In the genomic region with DNA sequence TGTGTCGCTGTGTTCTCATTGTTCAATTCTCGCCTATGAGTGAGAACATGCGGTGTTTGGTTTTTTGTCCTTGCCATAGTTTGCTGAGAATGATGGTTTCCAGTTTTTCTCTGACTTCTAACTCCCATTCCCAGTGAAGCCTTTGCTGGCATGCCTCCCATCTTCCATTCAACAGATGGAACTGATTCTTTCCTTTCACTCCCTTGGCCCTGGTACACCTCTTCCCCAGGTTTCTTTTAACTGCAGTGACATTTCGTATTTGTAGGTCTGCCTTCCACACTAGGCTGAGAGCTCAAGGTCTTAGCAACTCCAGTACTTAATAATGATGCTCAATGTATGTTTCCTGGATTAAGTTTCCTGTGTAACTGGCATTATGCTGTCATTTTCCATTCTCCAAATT, we compare ENCODE assay signal across 1 cellular context.
TF ChIP-seq lines count a peak whose summit lies in the region.

No MANE protein-coding gene starts in this region.

TF ChIP-seq in GM23338, 12 proteins besides CTCF, POLR2A, EP300 and RAD21 (continued from another document):
- TF ChIP-seq, protein P1, sequence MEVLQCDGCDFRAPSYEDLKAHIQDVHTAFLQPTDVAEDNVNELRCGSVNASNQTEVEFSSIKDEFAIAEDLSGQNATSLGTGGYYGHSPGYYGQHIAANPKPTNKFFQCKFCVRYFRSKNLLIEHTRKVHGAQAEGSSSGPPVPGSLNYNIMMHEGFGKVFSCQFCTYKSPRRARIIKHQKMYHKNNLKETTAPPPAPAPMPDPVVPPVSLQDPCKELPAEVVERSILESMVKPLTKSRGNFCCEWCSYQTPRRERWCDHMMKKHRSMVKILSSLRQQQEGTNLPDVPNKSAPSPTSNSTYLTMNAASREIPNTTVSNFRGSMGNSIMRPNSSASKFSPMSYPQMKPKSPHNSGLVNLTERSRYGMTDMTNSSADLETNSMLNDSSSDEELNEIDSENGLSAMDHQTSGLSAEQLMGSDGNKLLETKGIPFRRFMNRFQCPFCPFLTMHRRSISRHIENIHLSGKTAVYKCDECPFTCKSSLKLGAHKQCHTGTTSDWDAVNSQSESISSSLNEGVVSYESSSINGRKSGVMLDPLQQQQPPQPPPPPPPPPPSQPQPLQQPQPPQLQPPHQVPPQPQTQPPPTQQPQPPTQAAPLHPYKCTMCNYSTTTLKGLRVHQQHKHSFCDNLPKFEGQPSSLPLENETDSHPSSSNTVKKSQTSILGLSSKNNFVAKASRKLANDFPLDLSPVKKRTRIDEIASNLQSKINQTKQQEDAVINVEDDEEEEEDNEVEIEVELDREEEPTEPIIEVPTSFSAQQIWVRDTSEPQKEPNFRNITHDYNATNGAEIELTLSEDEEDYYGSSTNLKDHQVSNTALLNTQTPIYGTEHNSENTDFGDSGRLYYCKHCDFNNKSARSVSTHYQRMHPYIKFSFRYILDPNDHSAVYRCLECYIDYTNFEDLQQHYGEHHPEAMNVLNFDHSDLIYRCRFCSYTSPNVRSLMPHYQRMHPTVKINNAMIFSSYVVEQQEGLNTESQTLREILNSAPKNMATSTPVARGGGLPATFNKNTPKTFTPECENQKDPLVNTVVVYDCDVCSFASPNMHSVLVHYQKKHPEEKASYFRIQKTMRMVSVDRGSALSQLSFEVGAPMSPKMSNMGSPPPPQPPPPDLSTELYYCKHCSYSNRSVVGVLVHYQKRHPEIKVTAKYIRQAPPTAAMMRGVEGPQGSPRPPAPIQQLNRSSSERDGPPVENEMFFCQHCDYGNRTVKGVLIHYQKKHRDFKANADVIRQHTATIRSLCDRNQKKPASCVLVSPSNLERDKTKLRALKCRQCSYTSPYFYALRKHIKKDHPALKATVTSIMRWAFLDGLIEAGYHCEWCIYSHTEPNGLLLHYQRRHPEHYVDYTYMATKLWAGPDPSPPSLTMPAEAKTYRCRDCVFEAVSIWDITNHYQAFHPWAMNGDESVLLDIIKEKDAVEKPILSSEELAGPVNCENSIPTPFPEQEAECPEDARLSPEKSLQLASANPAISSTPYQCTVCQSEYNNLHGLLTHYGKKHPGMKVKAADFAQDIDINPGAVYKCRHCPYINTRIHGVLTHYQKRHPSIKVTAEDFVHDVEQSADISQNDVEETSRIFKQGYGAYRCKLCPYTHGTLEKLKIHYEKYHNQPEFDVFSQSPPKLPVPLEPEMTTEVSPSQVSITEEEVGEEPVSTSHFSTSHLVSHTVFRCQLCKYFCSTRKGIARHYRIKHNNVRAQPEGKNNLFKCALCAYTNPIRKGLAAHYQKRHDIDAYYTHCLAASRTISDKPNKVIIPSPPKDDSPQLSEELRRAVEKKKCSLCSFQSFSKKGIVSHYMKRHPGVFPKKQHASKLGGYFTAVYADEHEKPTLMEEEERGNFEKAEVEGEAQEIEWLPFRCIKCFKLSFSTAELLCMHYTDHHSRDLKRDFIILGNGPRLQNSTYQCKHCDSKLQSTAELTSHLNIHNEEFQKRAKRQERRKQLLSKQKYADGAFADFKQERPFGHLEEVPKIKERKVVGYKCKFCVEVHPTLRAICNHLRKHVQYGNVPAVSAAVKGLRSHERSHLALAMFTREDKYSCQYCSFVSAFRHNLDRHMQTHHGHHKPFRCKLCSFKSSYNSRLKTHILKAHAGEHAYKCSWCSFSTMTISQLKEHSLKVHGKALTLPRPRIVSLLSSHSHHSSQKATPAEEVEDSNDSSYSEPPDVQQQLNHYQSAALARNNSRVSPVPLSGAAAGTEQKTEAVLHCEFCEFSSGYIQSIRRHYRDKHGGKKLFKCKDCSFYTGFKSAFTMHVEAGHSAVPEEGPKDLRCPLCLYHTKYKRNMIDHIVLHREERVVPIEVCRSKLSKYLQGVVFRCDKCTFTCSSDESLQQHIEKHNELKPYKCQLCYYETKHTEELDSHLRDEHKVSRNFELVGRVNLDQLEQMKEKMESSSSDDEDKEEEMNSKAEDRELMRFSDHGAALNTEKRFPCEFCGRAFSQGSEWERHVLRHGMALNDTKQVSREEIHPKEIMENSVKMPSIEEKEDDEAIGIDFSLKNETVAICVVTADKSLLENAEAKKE (CRISPR knock-in tag; IDR thresholded peaks at IDR 0.05), result no peak
- TF ChIP-seq JUNB (IDR thresholded peaks at IDR 0.05; ENCODE audit: unreplicated experiment) (no peak), ZNF114 (CRISPR knock-in tag; IDR thresholded peaks at IDR 0.05) (no peak), STAT1 (IDR thresholded peaks at IDR 0.05; ENCODE audit: unreplicated experiment) (no peak), EZH2phosphoT487 (IDR thresholded peaks at IDR 0.05; ENCODE audit: unreplicated experiment) (no peak)
- TF ChIP-seq, protein P2, sequence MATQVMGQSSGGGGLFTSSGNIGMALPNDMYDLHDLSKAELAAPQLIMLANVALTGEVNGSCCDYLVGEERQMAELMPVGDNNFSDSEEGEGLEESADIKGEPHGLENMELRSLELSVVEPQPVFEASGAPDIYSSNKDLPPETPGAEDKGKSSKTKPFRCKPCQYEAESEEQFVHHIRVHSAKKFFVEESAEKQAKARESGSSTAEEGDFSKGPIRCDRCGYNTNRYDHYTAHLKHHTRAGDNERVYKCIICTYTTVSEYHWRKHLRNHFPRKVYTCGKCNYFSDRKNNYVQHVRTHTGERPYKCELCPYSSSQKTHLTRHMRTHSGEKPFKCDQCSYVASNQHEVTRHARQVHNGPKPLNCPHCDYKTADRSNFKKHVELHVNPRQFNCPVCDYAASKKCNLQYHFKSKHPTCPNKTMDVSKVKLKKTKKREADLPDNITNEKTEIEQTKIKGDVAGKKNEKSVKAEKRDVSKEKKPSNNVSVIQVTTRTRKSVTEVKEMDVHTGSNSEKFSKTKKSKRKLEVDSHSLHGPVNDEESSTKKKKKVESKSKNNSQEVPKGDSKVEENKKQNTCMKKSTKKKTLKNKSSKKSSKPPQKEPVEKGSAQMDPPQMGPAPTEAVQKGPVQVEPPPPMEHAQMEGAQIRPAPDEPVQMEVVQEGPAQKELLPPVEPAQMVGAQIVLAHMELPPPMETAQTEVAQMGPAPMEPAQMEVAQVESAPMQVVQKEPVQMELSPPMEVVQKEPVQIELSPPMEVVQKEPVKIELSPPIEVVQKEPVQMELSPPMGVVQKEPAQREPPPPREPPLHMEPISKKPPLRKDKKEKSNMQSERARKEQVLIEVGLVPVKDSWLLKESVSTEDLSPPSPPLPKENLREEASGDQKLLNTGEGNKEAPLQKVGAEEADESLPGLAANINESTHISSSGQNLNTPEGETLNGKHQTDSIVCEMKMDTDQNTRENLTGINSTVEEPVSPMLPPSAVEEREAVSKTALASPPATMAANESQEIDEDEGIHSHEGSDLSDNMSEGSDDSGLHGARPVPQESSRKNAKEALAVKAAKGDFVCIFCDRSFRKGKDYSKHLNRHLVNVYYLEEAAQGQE (IDR thresholded peaks at IDR 0.05; ENCODE audit: unreplicated experiment), result no peak
